1 cellular context compared by ENCODE assay signal in the genomic region with DNA sequence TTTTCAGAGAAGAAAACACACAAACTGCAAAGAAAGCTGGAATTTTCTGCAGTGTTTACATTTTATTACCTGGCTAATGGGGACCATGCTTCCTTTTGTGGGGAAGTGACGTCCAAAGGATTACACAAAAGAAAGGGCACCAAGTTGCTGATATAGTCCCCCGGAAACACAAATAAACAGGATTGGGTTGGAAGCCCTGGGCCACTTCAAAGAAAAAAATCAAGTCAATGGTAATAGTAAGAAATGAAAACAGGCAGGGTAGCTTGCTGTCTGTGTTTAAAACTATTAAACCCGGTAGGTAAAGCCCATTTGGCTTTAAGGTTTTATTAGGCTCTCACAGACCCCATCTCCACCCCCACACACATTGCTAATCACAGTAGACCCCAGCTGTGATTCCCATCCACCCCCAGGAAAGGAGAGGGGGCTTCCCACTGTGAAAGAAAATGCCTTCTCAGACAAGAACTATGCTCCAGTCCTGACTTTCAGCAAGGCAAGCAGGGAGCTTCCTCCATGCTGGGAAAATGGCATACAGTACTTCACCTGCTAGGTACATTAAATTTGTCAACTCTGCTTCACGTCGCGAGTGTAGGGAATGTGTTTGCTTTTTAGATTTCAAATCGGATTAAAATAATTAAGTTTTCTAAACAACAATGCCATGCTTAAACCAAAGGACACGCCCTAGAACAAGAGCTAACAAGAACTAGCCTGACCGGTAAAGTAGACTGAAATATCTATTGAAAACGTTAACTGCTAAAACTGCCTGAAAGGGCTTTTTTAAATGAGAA.
TF ChIP-seq lines count a peak whose summit lies in the region.

No MANE protein-coding gene starts in this region.

TF ChIP-seq in HEK293, 187 proteins besides CTCF, POLR2A, EP300 and RAD21 (continued from another document):
- TF ChIP-seq, protein P1, sequence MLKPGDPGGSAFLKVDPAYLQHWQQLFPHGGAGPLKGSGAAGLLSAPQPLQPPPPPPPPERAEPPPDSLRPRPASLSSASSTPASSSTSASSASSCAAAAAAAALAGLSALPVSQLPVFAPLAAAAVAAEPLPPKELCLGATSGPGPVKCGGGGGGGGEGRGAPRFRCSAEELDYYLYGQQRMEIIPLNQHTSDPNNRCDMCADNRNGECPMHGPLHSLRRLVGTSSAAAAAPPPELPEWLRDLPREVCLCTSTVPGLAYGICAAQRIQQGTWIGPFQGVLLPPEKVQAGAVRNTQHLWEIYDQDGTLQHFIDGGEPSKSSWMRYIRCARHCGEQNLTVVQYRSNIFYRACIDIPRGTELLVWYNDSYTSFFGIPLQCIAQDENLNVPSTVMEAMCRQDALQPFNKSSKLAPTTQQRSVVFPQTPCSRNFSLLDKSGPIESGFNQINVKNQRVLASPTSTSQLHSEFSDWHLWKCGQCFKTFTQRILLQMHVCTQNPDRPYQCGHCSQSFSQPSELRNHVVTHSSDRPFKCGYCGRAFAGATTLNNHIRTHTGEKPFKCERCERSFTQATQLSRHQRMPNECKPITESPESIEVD (tag by site-specific recombination; IDR thresholded peaks at IDR 0.05), result peak; percentile 41
- TF ChIP-seq TCF7L2 (IDR thresholded peaks at IDR 0.05; ENCODE audit: borderline replicate concordance, low read depth, low read length) (no peak; the same call in 1 of the 2 replicates), MZF1 (tag by site-specific recombination; IDR thresholded peaks at IDR 0.05; ENCODE audit: borderline replicate concordance) (0 out of 2 replicates have a peak, but pooled peaks have one; percentile 11), ZIC2 (tag by site-specific recombination; IDR thresholded peaks at IDR 0.05) (peak; percentile 99), SP7 (tag by site-specific recombination; IDR thresholded peaks at IDR 0.05) (0 out of 2 replicates have a peak, but pooled peaks have one; percentile 48), SP2 (tag by site-specific recombination; IDR thresholded peaks at IDR 0.05) (no peak), EGR2 (tag by site-specific recombination; IDR thresholded peaks at IDR 0.05; ENCODE audit: low read depth) (peak; percentile 69), ZNF335 (tag by site-specific recombination; conservative IDR thresholded peaks at IDR 0.05) (peak; percentile 55), ZFHX2 (tag by site-specific recombination; conservative IDR thresholded peaks at IDR 0.05) (peak; percentile 81), GFI1B (tag by site-specific recombination; IDR thresholded peaks at IDR 0.05) (peak; percentile 92), GLIS1 (tag by site-specific recombination; IDR thresholded peaks at IDR 0.05) (peak; percentile 92)
- TF ChIP-seq, protein P2, sequence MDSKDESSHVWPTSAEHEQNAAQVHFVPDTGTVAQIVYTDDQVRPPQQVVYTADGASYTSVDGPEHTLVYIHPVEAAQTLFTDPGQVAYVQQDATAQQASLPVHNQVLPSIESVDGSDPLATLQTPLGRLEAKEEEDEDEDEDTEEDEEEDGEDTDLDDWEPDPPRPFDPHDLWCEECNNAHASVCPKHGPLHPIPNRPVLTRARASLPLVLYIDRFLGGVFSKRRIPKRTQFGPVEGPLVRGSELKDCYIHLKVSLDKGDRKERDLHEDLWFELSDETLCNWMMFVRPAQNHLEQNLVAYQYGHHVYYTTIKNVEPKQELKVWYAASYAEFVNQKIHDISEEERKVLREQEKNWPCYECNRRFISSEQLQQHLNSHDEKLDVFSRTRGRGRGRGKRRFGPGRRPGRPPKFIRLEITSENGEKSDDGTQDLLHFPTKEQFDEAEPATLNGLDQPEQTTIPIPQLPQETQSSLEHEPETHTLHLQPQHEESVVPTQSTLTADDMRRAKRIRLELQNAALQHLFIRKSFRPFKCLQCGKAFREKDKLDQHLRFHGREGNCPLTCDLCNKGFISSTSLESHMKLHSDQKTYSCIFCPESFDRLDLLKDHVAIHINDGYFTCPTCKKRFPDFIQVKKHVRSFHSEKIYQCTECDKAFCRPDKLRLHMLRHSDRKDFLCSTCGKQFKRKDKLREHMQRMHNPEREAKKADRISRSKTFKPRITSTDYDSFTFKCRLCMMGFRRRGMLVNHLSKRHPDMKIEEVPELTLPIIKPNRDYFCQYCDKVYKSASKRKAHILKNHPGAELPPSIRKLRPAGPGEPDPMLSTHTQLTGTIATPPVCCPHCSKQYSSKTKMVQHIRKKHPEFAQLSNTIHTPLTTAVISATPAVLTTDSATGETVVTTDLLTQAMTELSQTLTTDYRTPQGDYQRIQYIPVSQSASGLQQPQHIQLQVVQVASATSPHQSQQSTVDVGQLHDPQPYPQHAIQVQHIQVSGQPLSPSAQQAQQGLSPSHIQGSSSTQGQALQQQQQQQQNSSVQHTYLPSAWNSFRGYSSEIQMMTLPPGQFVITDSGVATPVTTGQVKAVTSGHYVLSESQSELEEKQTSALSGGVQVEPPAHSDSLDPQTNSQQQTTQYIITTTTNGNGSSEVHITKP (tag by site-specific recombination; IDR thresholded peaks at IDR 0.05), result peak; percentile 60
TF ChIP-seq in HEK293: peak in this region for 21.
